2 cellular contexts compared by ENCODE assay signal in the genomic region with DNA sequence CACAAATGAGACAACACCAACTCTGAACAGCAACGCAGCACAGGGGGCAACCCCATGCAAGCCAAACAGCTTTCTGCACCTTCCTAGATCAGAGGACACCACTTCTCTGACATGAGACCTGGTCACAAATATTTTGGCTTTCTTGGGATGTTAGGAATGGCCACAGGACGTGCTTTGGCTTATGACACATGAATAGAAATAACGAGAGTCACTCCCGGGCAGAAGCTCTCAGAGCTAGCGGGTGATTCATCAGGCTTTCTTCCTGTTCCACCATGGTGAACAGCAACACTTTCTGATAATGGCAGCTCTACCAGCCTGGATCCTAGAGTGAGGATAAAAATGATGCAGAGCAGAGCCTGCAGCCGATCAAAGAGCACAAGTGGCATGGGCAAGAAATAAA.
TF ChIP-seq lines count a peak whose summit lies in the region.

No MANE protein-coding gene starts in this region.

TF ChIP-seq in SK-N-SH, 30 proteins besides CTCF, POLR2A, EP300 and RAD21:
- TF ChIP-seq RXRA (IDR thresholded peaks at IDR 0.05; ENCODE audit: borderline replicate concordance, low read depth) = no peak
- no peak for TF ChIP-seq SMC3 (IDR thresholded peaks at IDR 0.05; ENCODE audit: low read depth, low read length)
- TF ChIP-seq, protein P1, sequence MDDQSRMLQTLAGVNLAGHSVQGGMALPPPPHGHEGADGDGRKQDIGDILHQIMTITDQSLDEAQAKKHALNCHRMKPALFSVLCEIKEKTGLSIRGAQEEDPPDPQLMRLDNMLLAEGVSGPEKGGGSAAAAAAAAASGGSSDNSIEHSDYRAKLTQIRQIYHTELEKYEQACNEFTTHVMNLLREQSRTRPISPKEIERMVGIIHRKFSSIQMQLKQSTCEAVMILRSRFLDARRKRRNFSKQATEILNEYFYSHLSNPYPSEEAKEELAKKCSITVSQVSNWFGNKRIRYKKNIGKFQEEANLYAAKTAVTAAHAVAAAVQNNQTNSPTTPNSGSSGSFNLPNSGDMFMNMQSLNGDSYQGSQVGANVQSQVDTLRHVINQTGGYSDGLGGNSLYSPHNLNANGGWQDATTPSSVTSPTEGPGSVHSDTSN (IDR thresholded peaks at IDR 0.05) = no peak
- peak; percentile 35; the same call in 1 of the 2 replicates for TF ChIP-seq TCF12 (IDR thresholded peaks at IDR 0.05)
- peak; percentile 11; the same call in 1 of the 2 replicates for TF ChIP-seq TEAD4 (IDR thresholded peaks at IDR 0.05; ENCODE audit: borderline replicate concordance, insufficient read depth)
- TF ChIP-seq, protein P2, sequence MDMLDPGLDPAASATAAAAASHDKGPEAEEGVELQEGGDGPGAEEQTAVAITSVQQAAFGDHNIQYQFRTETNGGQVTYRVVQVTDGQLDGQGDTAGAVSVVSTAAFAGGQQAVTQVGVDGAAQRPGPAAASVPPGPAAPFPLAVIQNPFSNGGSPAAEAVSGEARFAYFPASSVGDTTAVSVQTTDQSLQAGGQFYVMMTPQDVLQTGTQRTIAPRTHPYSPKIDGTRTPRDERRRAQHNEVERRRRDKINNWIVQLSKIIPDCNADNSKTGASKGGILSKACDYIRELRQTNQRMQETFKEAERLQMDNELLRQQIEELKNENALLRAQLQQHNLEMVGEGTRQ (IDR thresholded peaks at IDR 0.05; ENCODE audit: borderline replicate concordance, low read depth, low read length) = no peak
- no peak for TF ChIP-seq CHD2 (IDR thresholded peaks at IDR 0.05; ENCODE audit: low read length, partially characterized antibody)
- no peak for TF ChIP-seq FOXM1 (IDR thresholded peaks at IDR 0.05; ENCODE audit: low read depth)
- TF ChIP-seq MEF2A (IDR thresholded peaks at IDR 0.05; ENCODE audit: borderline replicate concordance, low read depth) = no peak
- TF ChIP-seq, protein P3, sequence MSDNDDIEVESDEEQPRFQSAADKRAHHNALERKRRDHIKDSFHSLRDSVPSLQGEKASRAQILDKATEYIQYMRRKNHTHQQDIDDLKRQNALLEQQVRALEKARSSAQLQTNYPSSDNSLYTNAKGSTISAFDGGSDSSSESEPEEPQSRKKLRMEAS (IDR thresholded peaks at IDR 0.05; ENCODE audit: low read depth) = no peak
- no peak for TF ChIP-seq EZH2phosphoT487 (IDR thresholded peaks at IDR 0.05; ENCODE audit: borderline replicate concordance, low read depth)
- TF ChIP-seq ELF1 (IDR thresholded peaks at IDR 0.05) = no peak
- TF ChIP-seq FOXJ3 (CRISPR knock-in tag; IDR thresholded peaks at IDR 0.05) = no peak
- TF ChIP-seq GATA2 (CRISPR knock-in tag; IDR thresholded peaks at IDR 0.05) = no peak
- no peak for TF ChIP-seq TAF1 (IDR thresholded peaks at IDR 0.05; ENCODE audit: borderline replicate concordance, low read depth, low read length)
- 0 out of 2 replicates have a peak, but pooled peaks have one; percentile 11 for TF ChIP-seq JUND (IDR thresholded peaks at IDR 0.05)
- peak; percentile 61 for TF ChIP-seq FOSL2 (IDR thresholded peaks at IDR 0.05; ENCODE audit: borderline replicate concordance, low read depth)
- TF ChIP-seq GABPA (IDR thresholded peaks at IDR 0.05; ENCODE audit: low read depth) = no peak
- TF ChIP-seq, protein P4, sequence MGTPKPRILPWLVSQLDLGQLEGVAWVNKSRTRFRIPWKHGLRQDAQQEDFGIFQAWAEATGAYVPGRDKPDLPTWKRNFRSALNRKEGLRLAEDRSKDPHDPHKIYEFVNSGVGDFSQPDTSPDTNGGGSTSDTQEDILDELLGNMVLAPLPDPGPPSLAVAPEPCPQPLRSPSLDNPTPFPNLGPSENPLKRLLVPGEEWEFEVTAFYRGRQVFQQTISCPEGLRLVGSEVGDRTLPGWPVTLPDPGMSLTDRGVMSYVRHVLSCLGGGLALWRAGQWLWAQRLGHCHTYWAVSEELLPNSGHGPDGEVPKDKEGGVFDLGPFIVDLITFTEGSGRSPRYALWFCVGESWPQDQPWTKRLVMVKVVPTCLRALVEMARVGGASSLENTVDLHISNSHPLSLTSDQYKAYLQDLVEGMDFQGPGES (IDR thresholded peaks at IDR 0.05; ENCODE audit: low read depth, low read length) = no peak
- TF ChIP-seq MXI1 (IDR thresholded peaks at IDR 0.05; ENCODE audit: low read depth, low read length) = no peak
- no peak for TF ChIP-seq RFX5 (IDR thresholded peaks at IDR 0.05; ENCODE audit: low read length)
- TF ChIP-seq YY1 (IDR thresholded peaks at IDR 0.05; ENCODE audit: low read depth) = no peak
- no peak for TF ChIP-seq RCOR1 (IDR thresholded peaks at IDR 0.05; ENCODE audit: low read length)
- TF ChIP-seq NFIC (IDR thresholded peaks at IDR 0.05; ENCODE audit: borderline replicate concordance) = no peak

TF ChIP-seq in WTC11, 78 proteins besides CTCF, POLR2A, EP300 and RAD21:
- TF ChIP-seq, protein P5, sequence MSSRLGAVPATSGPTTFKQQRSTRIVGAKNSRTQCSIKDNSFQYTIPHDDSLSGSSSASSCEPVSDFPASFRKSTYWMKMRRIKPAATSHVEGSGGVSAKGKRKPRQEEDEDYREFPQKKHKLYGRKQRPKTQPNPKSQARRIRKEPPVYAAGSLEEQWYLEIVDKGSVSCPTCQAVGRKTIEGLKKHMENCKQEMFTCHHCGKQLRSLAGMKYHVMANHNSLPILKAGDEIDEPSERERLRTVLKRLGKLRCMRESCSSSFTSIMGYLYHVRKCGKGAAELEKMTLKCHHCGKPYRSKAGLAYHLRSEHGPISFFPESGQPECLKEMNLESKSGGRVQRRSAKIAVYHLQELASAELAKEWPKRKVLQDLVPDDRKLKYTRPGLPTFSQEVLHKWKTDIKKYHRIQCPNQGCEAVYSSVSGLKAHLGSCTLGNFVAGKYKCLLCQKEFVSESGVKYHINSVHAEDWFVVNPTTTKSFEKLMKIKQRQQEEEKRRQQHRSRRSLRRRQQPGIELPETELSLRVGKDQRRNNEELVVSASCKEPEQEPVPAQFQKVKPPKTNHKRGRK (CRISPR knock-in tag; IDR thresholded peaks at IDR 0.05; ENCODE audit: borderline replicate concordance) = no peak
